ENCODE assay signal across 12 cellular contexts in genomic region chr20:62240015-62240685, GRCh38. TPM values are rescaled to one million over a fixed set of nuclear protein-coding genes. Genes with fewer than 3 reads are reported as not detected.
DNase-seq lines count a peak whose midpoint lies in the region; ATAC-seq and TF ChIP-seq lines count a peak whose summit lies in the region.
"Had no signal": no experiment of that assay in that cellular context is flagged by ENCODE, and none has a peak within 500 bp of the region (broad histone marks: within the 10 kb centered on the region; RNA-seq: fewer than 3 reads in every experiment).

No MANE protein-coding gene starts in this region.

- DNase-seq in stimulated activated naive CD8-positive, alpha-beta T cell treated with anti-CD3 and anti-CD28 coated beads, Interleukin-15, Interleukin-2, amounts not matched to agents 100 U/mL and 50 U/mL, for 24 hours, result no peak
- DNase-seq in activated naive CD4-positive, alpha-beta T cell treated with anti-CD3 and anti-CD28 coated beads, Interleukin-2, amount 50 U/mL, for 72 hours (ENCODE audit: low spot score in 2 of 2), result no peak
- DNase-seq in mesothelial cell of epicardium (ENCODE audit: low spot score in 2 of 2, unreplicated experiment in 2 of 2) (no peak), NCI-H2196 treated with DMSO at 0.1 percent for 48 hours (lab: John Stamatoyannopoulos, UW; ENCODE audit: unreplicated experiment) (no peak), activated gamma-delta T cell (lab: John Stamatoyannopoulos, UW) (no peak), head of caudate nucleus (no peak)
- DNase-seq: DMS 273 treated with DMSO at 0.1 percent for 48 hours, NCI-H774, nucleus accumbens had no signal

- H3K4me3 Mint-ChIP-seq in stimulated activated naive CD8-positive, alpha-beta T cell treated with anti-CD3 and anti-CD28 coated beads, Interleukin-15, Interleukin-2, amounts not matched to agents 100 ng/mL and 50 ng/mL, for 24 hours, result peak overlapping the region; percentile 85
- peak overlapping the region; percentile 78 for H3K4me3 Mint-ChIP-seq in mesothelial cell of epicardium

- intact Hi-C loops in head of caudate nucleus (cut with DNase I), result no loop called here

- peak overlapping the region; percentile 49 for H3K27ac Mint-ChIP-seq in stimulated activated naive CD8-positive, alpha-beta T cell treated with anti-CD3 and anti-CD28 coated beads, Interleukin-15, Interleukin-2, amounts not matched to agents 100 ng/mL and 50 ng/mL, for 24 hours
- H3K27ac Mint-ChIP-seq in activated naive CD4-positive, alpha-beta T cell treated with anti-CD3 and anti-CD28 coated beads, Interleukin-2, amount 50 U/mL, for 72 hours, result peak overlapping the region; percentile 10 to 31
- H3K27ac Mint-ChIP-seq in mesothelial cell of epicardium, result no peak overlapping the region

- H3K36me3 Mint-ChIP-seq in stimulated activated naive CD8-positive, alpha-beta T cell treated with anti-CD3 and anti-CD28 coated beads, Interleukin-15, Interleukin-2, amounts not matched to agents 100 ng/mL and 50 ng/mL, for 24 hours (ENCODE audit: low read depth), result peaks cover 4% of the 10 kb centered on the region
- no peaks in the 10 kb centered on the region for H3K36me3 Mint-ChIP-seq in activated naive CD4-positive, alpha-beta T cell treated with anti-CD3 and anti-CD28 coated beads, Interleukin-2, amount 50 U/mL, for 72 hours
- H3K36me3 Mint-ChIP-seq in mesothelial cell of epicardium, result peaks cover 7% of the 10 kb centered on the region

- ATAC-seq in stimulated activated naive CD8-positive, alpha-beta T cell treated with anti-CD3 and anti-CD28 coated beads, Interleukin-15, Interleukin-2, amounts not matched to agents 100 U/mL and 50 U/mL, for 24 hours, result no peak
- ATAC-seq in activated naive CD4-positive, alpha-beta T cell treated with anti-CD3 and anti-CD28 coated beads, Interleukin-2, amount 50 U/mL, for 72 hours, result no peak
- no peak for ATAC-seq in GM18511 (IDR thresholded peaks at IDR 0.05; ENCODE audit: unreplicated experiment)

- no peaks in the 10 kb centered on the region for H3K27me3 Mint-ChIP-seq in stimulated activated naive CD8-positive, alpha-beta T cell treated with anti-CD3 and anti-CD28 coated beads, Interleukin-15, Interleukin-2, amounts not matched to agents 100 ng/mL and 50 ng/mL, for 24 hours
- no peaks in the 10 kb centered on the region for H3K27me3 Mint-ChIP-seq in mesothelial cell of epicardium (ENCODE audit: low read depth)

- TF ChIP-seq CTCF in mesothelial cell of epicardium (IDR thresholded peaks at IDR 0.05; ENCODE audit: unreplicated experiment), result no peak

- H3K9me3 Mint-ChIP-seq in stimulated activated naive CD8-positive, alpha-beta T cell treated with anti-CD3 and anti-CD28 coated beads, Interleukin-15, Interleukin-2, amounts not matched to agents 100 ng/mL and 50 ng/mL, for 24 hours, result no peaks in the 10 kb centered on the region
- H3K9me3 Mint-ChIP-seq in activated naive CD4-positive, alpha-beta T cell treated with anti-CD3 and anti-CD28 coated beads, Interleukin-2, amount 50 U/mL, for 72 hours, result no peaks in the 10 kb centered on the region
- H3K9me3 Mint-ChIP-seq in mesothelial cell of epicardium, result no peaks in the 10 kb centered on the region

- peaks cover 34% of the 10 kb centered on the region for H3K4me1 Mint-ChIP-seq in stimulated activated naive CD8-positive, alpha-beta T cell treated with anti-CD3 and anti-CD28 coated beads, Interleukin-15, Interleukin-2, amounts not matched to agents 100 ng/mL and 50 ng/mL, for 24 hours (ENCODE audit: low read depth)
- peaks cover 15% of the 10 kb centered on the region for H3K4me1 Mint-ChIP-seq in mesothelial cell of epicardium

RNA-seq across cellular contexts. Expression of gene OSBPL2, which starts 1.8 kb away (rescaled TPM):
- 10 to 100 TPM; 30.0 to 49.5 TPM for total RNA-seq in activated naive CD4-positive, alpha-beta T cell treated with anti-CD3 and anti-CD28 coated beads, Interleukin-2, amount 50 U/mL, for 72 hours
- 57.1 to 60.9 TPM (median 57.7 TPM) in 3 replicates for total RNA-seq in mesothelial cell of epicardium

RNA-seq across cellular contexts. Expression of gene HRH3, which starts 20.1 kb away (rescaled TPM):
- not detected for total RNA-seq in activated naive CD4-positive, alpha-beta T cell treated with anti-CD3 and anti-CD28 coated beads, Interleukin-2, amount 50 U/mL, for 72 hours
- total RNA-seq in mesothelial cell of epicardium, result not detected in 3 replicates
- total RNA-seq: bronchial epithelial cell had no signal

RNA-seq across cellular contexts. Expression of gene MTG2, which starts 57.3 kb away (rescaled TPM):
- total RNA-seq in activated naive CD4-positive, alpha-beta T cell treated with anti-CD3 and anti-CD28 coated beads, Interleukin-2, amount 50 U/mL, for 72 hours, result 10 to 100 TPM; 33.9 to 39.5 TPM
- total RNA-seq in mesothelial cell of epicardium, result 29.4 to 31.6 TPM (median 29.5 TPM) in 3 replicates
